Comparison of ENCODE assay signal across 24 cellular contexts in the genomic region with DNA sequence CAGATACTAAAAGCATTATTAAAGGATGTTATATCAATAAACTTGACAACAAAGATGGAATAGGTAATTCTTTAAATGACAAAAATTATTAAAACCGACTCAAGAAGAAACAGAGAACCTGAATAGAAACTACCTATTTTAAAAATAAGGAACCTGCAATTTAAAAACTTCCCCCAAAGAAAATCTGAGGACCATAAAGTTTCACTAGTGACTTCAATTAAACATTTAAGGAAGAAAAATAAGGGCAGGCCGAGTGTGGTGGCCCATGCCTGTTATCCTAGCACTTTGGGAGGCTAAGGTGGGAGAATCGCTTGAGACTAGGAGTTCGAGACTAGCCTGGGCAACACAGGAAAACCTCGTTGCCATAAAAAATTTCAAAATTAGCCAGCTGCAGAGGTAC.
A peak's percentile ranks its signal among the peaks of the same experiment; 100 is the strongest.
DNase-seq lines count a peak whose midpoint lies in the region; ATAC-seq, FAIRE-seq and TF ChIP-seq lines count a peak whose summit lies in the region.
"Had no signal": no experiment of that assay in that cellular context is flagged by ENCODE, and none has a peak within 500 bp of the region (broad histone marks: within the 10 kb centered on the region; RNA-seq: fewer than 3 reads in every experiment).

No MANE protein-coding gene starts in this region.

- peaks cover 4% of the 10 kb centered on the region; the same call in 1 of the 2 replicates for H3F3A ChIP-seq in Loucy (ENCODE audit: low read depth)

- H3K27me3 ChIP-seq in Loucy (ENCODE audit: insufficient read depth, low read length, poor library complexity, severe bottlenecking) (no peaks in the 10 kb centered on the region), OCI-LY3 (ENCODE audit: low read depth, low read length) (no peaks in the 10 kb centered on the region)
- H3K27me3 ChIP-seq: SJSA1 had no signal

- H3K36me3 Mint-ChIP-seq in naive B cell: no peaks in the 10 kb centered on the region

- H3K4me3 Mint-ChIP-seq in naive B cell: peak overlapping the region in 5 of 8 donors; percentile 41 to 78 (median 67)
- H3K4me3 Mint-ChIP-seq: T-cell had no signal

- H3K4me1 Mint-ChIP-seq in naive B cell: peaks cover 26 to 36% (median 33%) of the 10 kb centered on the region in 3 donors

- DNase-seq in GM19239 (ENCODE audit: insufficient read length, low spot score): no peak
- peak; percentile 4 for DNase-seq in naive B cell
- DNase-seq in cerebellar nuclear complex (lab: John Stamatoyannopoulos, UW): no peak
- DNase-seq in NCI-H1105 treated with DMSO at 0.1 percent for 48 hours (lab: John Stamatoyannopoulos, UW): no peak
- DNase-seq in T-helper 2 cell: no peak
- DNase-seq: Calu3, DMS153, H7, Karpas-422, NCI-H1048, NCI-H1417 treated with DMSO at 0.1 percent for 48 hours, NCI-H1694 treated with DMSO at 0.1 percent for 48 hours, NCI-H2081 treated with DMSO at 0.1 percent for 48 hours, NCI-H2171, NCI-H226, NCI-H510A, Right ventricle myocardium superior, RPMI8226, T-cell had no signal

- H3K9me2 ChIP-seq in Loucy (replicated peaks; ENCODE audit: low read depth, low read length): no peaks in the 10 kb centered on the region

- H3K4me3 ChIP-seq in Loucy (ENCODE audit: low read length, poor library complexity, severe bottlenecking): no peak overlapping the region
- peak overlapping the region; percentile 22; the same call in 1 of the 2 replicates for H3K4me3 ChIP-seq in OCI-LY3 (ENCODE audit: low read length)
- H3K4me3 ChIP-seq: SJSA1 had no signal

- FAIRE-seq in GM19239 (lab: Jason Lieb, UNC): peak; percentile 28
- FAIRE-seq: HepG2 had no signal

- peak overlapping the region in 3 of 6 donors; percentile 7 to 79 (median 37) for H3K27ac Mint-ChIP-seq in naive B cell
- H3K27ac Mint-ChIP-seq: T-cell had no signal

- no peak overlapping the region for H2AFZ ChIP-seq in Loucy (ENCODE audit: low read length)
- H2AFZ ChIP-seq in OCI-LY3 (ENCODE audit: low read depth, low read length): no peak overlapping the region

- no peak for TF ChIP-seq CTCF in Loucy (conservative IDR thresholded peaks at IDR 0.05; ENCODE audit: low read length)
- no peak for TF ChIP-seq CTCF in OCI-LY3 (IDR thresholded peaks at IDR 0.05; ENCODE audit: low read depth, low read length)

- H3K9ac ChIP-seq in Loucy (ENCODE audit: low read depth, low read length, poor library complexity, severe bottlenecking) (peak overlapping the region; percentile 34), OCI-LY3 (ENCODE audit: low read length) (peak overlapping the region; percentile 17; the same call in 1 of the 2 replicates)

- H4K20me1 ChIP-seq in Loucy (ENCODE audit: insufficient read depth, low read length, poor library complexity, severe bottlenecking) (no peaks in the 10 kb centered on the region), OCI-LY3 (ENCODE audit: insufficient read depth, low read length) (no peaks in the 10 kb centered on the region)

- ATAC-seq in naive B cell (ENCODE audit: low read depth in 2 of 2): peak; percentile 27 to 55
- no peak for ATAC-seq in HG03571 (IDR thresholded peaks at IDR 0.05; ENCODE audit: unreplicated experiment)
- ATAC-seq: HepG2, T-cell had no signal

- peaks cover 3% of the 10 kb centered on the region; the same call in 1 of the 2 replicates for H3K79me2 ChIP-seq in Loucy (ENCODE audit: insufficient read depth, low read length)
- no peaks in the 10 kb centered on the region for H3K79me2 ChIP-seq in OCI-LY3 (ENCODE audit: low read length)

- peak overlapping the region; percentile 57 for H3K4me2 ChIP-seq in Loucy (ENCODE audit: low read depth, low read length, poor library complexity, severe bottlenecking)
- H3K4me2 ChIP-seq in OCI-LY3 (ENCODE audit: low read length): peak overlapping the region; percentile 70

- no peaks in the 10 kb centered on the region for H3K9me3 ChIP-seq in Loucy (ENCODE audit: insufficient read depth, low read depth, low read length)
- no peaks in the 10 kb centered on the region for H3K9me3 ChIP-seq in OCI-LY3 (ENCODE audit: insufficient read depth, low read length)
- H3K9me3 ChIP-seq: SJSA1 had no signal

- H3K36me3 ChIP-seq in Loucy (ENCODE audit: insufficient read depth, low read length) (no peaks in the 10 kb centered on the region), OCI-LY3 (replicated peaks; ENCODE audit: low read depth, low read length) (no peaks in the 10 kb centered on the region)
- H3K36me3 ChIP-seq: SJSA1 had no signal

- H3K27ac ChIP-seq in OCI-LY3 (ENCODE audit: low read length): peak overlapping the region; percentile 31; the same call in 1 of the 2 replicates
- H3K27ac ChIP-seq: SJSA1 had no signal

- no peaks in the 10 kb centered on the region for H3K27me3 Mint-ChIP-seq in naive B cell
- H3K27me3 Mint-ChIP-seq: T-cell had no signal

- no peaks in the 10 kb centered on the region for H3K9me3 Mint-ChIP-seq in naive B cell
- H3K9me3 Mint-ChIP-seq: T-cell had no signal

- H3K4me1 ChIP-seq in Loucy (ENCODE audit: insufficient read depth, low read length, poor library complexity, severe bottlenecking): peaks cover 57% of the 10 kb centered on the region
- peaks cover 52% of the 10 kb centered on the region for H3K4me1 ChIP-seq in OCI-LY3 (ENCODE audit: low read length)
- H3K4me1 ChIP-seq: SJSA1 had no signal
